15 cellular contexts compared by ENCODE assay signal in the genomic region with DNA sequence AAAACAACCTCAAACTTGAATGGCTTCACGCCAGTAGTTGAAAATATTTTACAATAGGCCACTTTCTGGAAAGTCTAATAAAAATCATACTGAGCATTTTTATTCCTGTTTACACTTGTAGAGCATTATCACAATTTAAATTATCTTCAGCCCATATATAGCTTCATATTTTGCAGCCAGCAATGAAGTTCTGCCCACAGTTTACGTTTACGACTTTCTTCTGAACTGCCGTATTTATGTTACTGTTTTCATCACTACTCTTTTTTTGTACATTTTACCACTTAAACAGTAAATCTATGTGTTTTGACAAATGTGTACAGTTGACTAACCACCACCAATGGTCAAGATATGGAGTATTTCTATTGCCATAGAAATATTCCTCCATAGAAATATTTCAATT.
DNase-seq lines count a peak whose midpoint lies in the region; ATAC-seq and TF ChIP-seq lines count a peak whose summit lies in the region.
"Had no signal": no experiment of that assay in that cellular context is flagged by ENCODE, and none has a peak within 500 bp of the region (broad histone marks: within the 10 kb centered on the region; RNA-seq: fewer than 3 reads in every experiment).

No MANE protein-coding gene starts in this region.

- no peak for DNase-seq in SK-N-MC (ENCODE audit: low read depth, low spot score)
- no peak for DNase-seq in trophoblast cell
- no peak for DNase-seq in upper lobe of right lung
- DNase-seq in GM19240 (ENCODE audit: insufficient read length, low spot score) = no peak
- DNase-seq in C1 segment of cervical spinal cord (lab: John Stamatoyannopoulos, UW) = no peak
- DNase-seq: activated CD4-positive, CD25-positive, alpha-beta regulatory T cell treated with anti-CD3 and anti-CD28 coated beads, Interleukin-2, amount 50 U/mL, for 72 hours; activated CD8-positive, alpha-beta memory T cell treated with anti-CD3 and anti-CD28 coated beads, Interleukin-2, amount 10 ng/mL, durations not matched to agents 7 days and 5 days; DMS79 treated with DMSO at 0.1 percent for 48 hours; effector CD4-positive, alpha-beta T cell; NCI-H1436; NCI-H2227 treated with DMSO at 0.1 percent for 48 hours; NK-92 treated with Interleukin-12 subunit alpha and Interleukin-12 subunit beta, amount 100 ng/mL, for 24 hours; stimulated activated naive CD4-positive, alpha-beta T cell had no signal

- no peak overlapping the region for H3K14ac ChIP-seq in trophoblast cell (ENCODE audit: low read length)

- no peak overlapping the region for H4K8ac ChIP-seq in trophoblast cell (ENCODE audit: low read depth, low read length)

- H3K79me1 ChIP-seq in trophoblast cell (ENCODE audit: low read length) = peaks cover 12% of the 10 kb centered on the region

- H3K27ac ChIP-seq in SK-N-MC = peak overlapping the region; percentile 64
- H3K27ac ChIP-seq in duodenal mucosa (ENCODE audit: low read depth, low read length) = peak overlapping the region; percentile 30
- H3K27ac ChIP-seq in trophoblast cell (ENCODE audit: low read depth, low read length) = peak overlapping the region; percentile 84
- H3K27ac ChIP-seq in upper lobe of right lung = peak overlapping the region; percentile 0

- H4K91ac ChIP-seq in trophoblast cell (ENCODE audit: low read depth, low read length) = no peak overlapping the region

- TF ChIP-seq CTCF in upper lobe of right lung (IDR thresholded peaks at IDR 0.05) = no peak

- no peak overlapping the region for H2AK5ac ChIP-seq in trophoblast cell (ENCODE audit: low read length)

- peak overlapping the region; percentile 22 for H2BK120ac ChIP-seq in trophoblast cell (ENCODE audit: insufficient read depth, low read length, poor library complexity)

- H3K36me3 ChIP-seq in SK-N-MC (ENCODE audit: insufficient read depth, low read length) = no peaks in the 10 kb centered on the region
- H3K36me3 ChIP-seq in duodenal mucosa (ENCODE audit: control insufficient read depth in 1 of 2, insufficient read depth in 2 of 2, low read length in 2 of 2) = no peaks in the 10 kb centered on the region
- H3K36me3 ChIP-seq in trophoblast cell (ENCODE audit: control insufficient read depth in 1 of 2, insufficient read depth in 2 of 2, low read length in 2 of 2) = no peaks in the 10 kb centered on the region
- H3K36me3 ChIP-seq in upper lobe of right lung = no peaks in the 10 kb centered on the region

- no peak overlapping the region for H3K4me2 ChIP-seq in trophoblast cell (ENCODE audit: low read length)

- H3K79me2 ChIP-seq in trophoblast cell (ENCODE audit: control insufficient read depth, insufficient read depth, low read length, poor library complexity) = no peaks in the 10 kb centered on the region

- peak overlapping the region; percentile 63 for H2BK5ac ChIP-seq in trophoblast cell (ENCODE audit: low read depth, low read length, poor library complexity)

- H3K9me3 ChIP-seq in SK-N-MC (ENCODE audit: low read depth, low read length) (peaks cover 7% of the 10 kb centered on the region; the same call in 1 of the 2 replicates), duodenal mucosa (ENCODE audit: control insufficient read depth in 1 of 2, low read length in 2 of 2) (no peaks in the 10 kb centered on the region), trophoblast cell (ENCODE audit: insufficient read depth, low read depth, low read length) (peaks cover 4% of the 10 kb centered on the region), upper lobe of right lung (no peaks in the 10 kb centered on the region)

- intact Hi-C loops in upper lobe of right lung (cut with DNase I) = no loop called here

- H3K4ac ChIP-seq in trophoblast cell (ENCODE audit: low read depth, low read length) = no peak overlapping the region

- no peaks in the 10 kb centered on the region for H3K27me3 ChIP-seq in duodenal mucosa (ENCODE audit: control insufficient read depth in 1 of 2, insufficient read depth in 2 of 2, low read length in 2 of 2)
- H3K27me3 ChIP-seq in trophoblast cell (ENCODE audit: insufficient read depth, low read length) = no peaks in the 10 kb centered on the region
- H3K27me3 ChIP-seq in upper lobe of right lung = no peaks in the 10 kb centered on the region

- ATAC-seq in upper lobe of right lung (no peak), GM18873 (IDR thresholded peaks at IDR 0.05; ENCODE audit: low FRiP score, unreplicated experiment) (no peak)
- ATAC-seq: activated CD8-positive, alpha-beta memory T cell treated with anti-CD3 and anti-CD28 coated beads, Interleukin-2, amount 10 ng/mL, durations not matched to agents 7 days and 5 days had no signal

- H3K4me1 ChIP-seq in duodenal mucosa (ENCODE audit: control insufficient read depth in 1 of 2, insufficient read depth in 2 of 2, low read length in 2 of 2) = no peaks in the 10 kb centered on the region
- peaks cover 3 to 4% of the 10 kb centered on the region in 2 experiments for H3K4me1 ChIP-seq in trophoblast cell (ENCODE audit: control insufficient read depth in 1 of 2, insufficient read depth in 2 of 2, low read length in 2 of 2)
- H3K4me1 ChIP-seq in upper lobe of right lung = no peaks in the 10 kb centered on the region

- peak overlapping the region; percentile 38 for H3K4me3 ChIP-seq in SK-N-MC
- no peak overlapping the region for H3K4me3 ChIP-seq in duodenal mucosa (ENCODE audit: low read depth in 1 of 2, low read length in 2 of 2)
- H3K4me3 ChIP-seq in trophoblast cell (ENCODE audit: low read depth, low read length) = no peak overlapping the region
- H3K4me3 ChIP-seq in upper lobe of right lung = no peak overlapping the region

- no peak overlapping the region for H2AFZ ChIP-seq in trophoblast cell (ENCODE audit: insufficient read depth, low read length, poor library complexity)

- no peak overlapping the region for H3K23ac ChIP-seq in trophoblast cell (ENCODE audit: low read length)

- H4K12ac ChIP-seq in trophoblast cell (ENCODE audit: low read depth, low read length) = no peak overlapping the region

- H2BK12ac ChIP-seq in trophoblast cell (ENCODE audit: low read length) = no peak overlapping the region

- H3K18ac ChIP-seq in trophoblast cell (ENCODE audit: low read length) = no peak overlapping the region

- peak overlapping the region; percentile 15 for H3K9ac ChIP-seq in SK-N-MC (ENCODE audit: insufficient read length)
- no peak overlapping the region for H3K9ac ChIP-seq in duodenal mucosa (ENCODE audit: low read depth in 1 of 2, low read length in 2 of 2)
- H3K9ac ChIP-seq in trophoblast cell (ENCODE audit: low read length) = no peak overlapping the region

- no CpG with 5 or more reads among the region's 4 CpGs for WGBS in trophoblast cell (ENCODE audit: extremely low coverage, insufficient coverage, insufficient read length)

Comparison
In these comparisons a context has a peak if more than half of its experiments do, and no peak if none do; other contexts are left out.
1. H3K27ac ChIP-seq: peak in every context shown above with its lines; median percentile 84 in trophoblast cell; 64 in SK-N-MC; 30 in duodenal mucosa; 0 in upper lobe of right lung.